Comparison of ENCODE assay signal across 21 cellular contexts in genomic region chr19:34497112-34497805, GRCh38. TPM values are rescaled to one million over a fixed set of nuclear protein-coding genes. Genes with fewer than 3 reads are reported as not detected.
DNase-seq lines count a peak whose midpoint lies in the region; ATAC-seq, FAIRE-seq and TF ChIP-seq lines count a peak whose summit lies in the region.
"Had no signal": no experiment of that assay in that cellular context is flagged by ENCODE, and none has a peak within 500 bp of the region (broad histone marks: within the 10 kb centered on the region; RNA-seq: fewer than 3 reads in every experiment).

No MANE protein-coding gene starts in this region.

- no peak overlapping the region for H3K27ac Mint-ChIP-seq in chondrocyte (ENCODE audit: unreplicated experiment)
- H3K27ac Mint-ChIP-seq in neural crest cell (ENCODE audit: unreplicated experiment), result peak overlapping the region; percentile 78
- H3K27ac Mint-ChIP-seq in T-cell, result no peak overlapping the region
- H3K27ac Mint-ChIP-seq: B cell had no signal

- intact Hi-C loops in spleen (cut with DNase I; ENCODE audit: low total_unique reads), result no loop called here

- TF ChIP-seq CTCF in chondrocyte (IDR thresholded peaks at IDR 0.05), result no peak
- TF ChIP-seq CTCF in neural crest cell (conservative IDR thresholded peaks at IDR 0.05), result no peak
- TF ChIP-seq CTCF in spleen (IDR thresholded peaks at IDR 0.05 in 8 of 11, conservative IDR thresholded peaks at IDR 0.05 in 3 of 11), result no peak

- 86 to 93% (median 91%) methylated on average over 14 to 15 of the region's 15 CpGs for WGBS in spleen, 5 donors

- H3K4me1 Mint-ChIP-seq in chondrocyte (ENCODE audit: low read depth) (peaks cover 7% of the 10 kb centered on the region), neural crest cell (peaks cover 6% of the 10 kb centered on the region), T-cell (peaks cover 9 to 11% (median 10%) of the 10 kb centered on the region in 3 donors)

- DNase-seq in H7 (peak; percentile 20), chondrocyte (ENCODE audit: low spot score) (peak; percentile 91), neural crest cell (ENCODE audit: low read depth, low spot score) (no peak), spleen (peak; percentile 58), NCI-H2227 (lab: John Stamatoyannopoulos, UW; ENCODE audit: unreplicated experiment) (no peak), T-cell (no peak), urothelium cell line (ENCODE audit: low spot score) (no peak)
- DNase-seq: C1 segment of cervical spinal cord; CD4-positive, alpha-beta memory T cell; DMS153; DMS79 treated with DMSO at 0.1 percent for 48 hours; EL; HCEC 1CT had no signal

- H3K27me3 Mint-ChIP-seq in chondrocyte (ENCODE audit: low read depth) (no peaks in the 10 kb centered on the region), neural crest cell (ENCODE audit: low read depth) (no peaks in the 10 kb centered on the region), T-cell (peaks cover 0 to 13% of the 10 kb centered on the region in 2 donors)

- H3K9me3 Mint-ChIP-seq in chondrocyte (ENCODE audit: low read depth) (no peaks in the 10 kb centered on the region), neural crest cell (no peaks in the 10 kb centered on the region), T-cell (no peaks in the 10 kb centered on the region)
- H3K9me3 Mint-ChIP-seq: CD4-positive, alpha-beta memory T cell had no signal

- no peak for FAIRE-seq in urothelium cell line (lab: Jason Lieb, UNC)
- FAIRE-seq: A204.1, D721Med, G401.6, GM12891, GM19239, H1 had no signal

- ATAC-seq in T-cell (replicated peaks in 1 of 4), result no peak

- H3K4me1 ChIP-seq in spleen, result peaks cover 0 to 18% (median 14%) of the 10 kb centered on the region in 6 donors

- no peaks in the 10 kb centered on the region for H3K9me3 ChIP-seq in spleen

- H3K4me3 ChIP-seq in H7 (ENCODE audit: insufficient read depth, low read depth, low read length) (no peak overlapping the region), spleen (no peak overlapping the region)

- CTCF ChIA-PET in T-cell (lab: Charles Lee), result no interaction called here

- H3K27me3 ChIP-seq in H7 (ENCODE audit: control insufficient read depth, insufficient read depth, low read length), result peaks cover 3% of the 10 kb centered on the region; the same call in 1 of the 2 replicates
- H3K27me3 ChIP-seq in spleen (replicated peaks in 1 of 7), result peaks cover 0 to 20% (median 5%) of the 10 kb centered on the region in 7 donors

- TF ChIP-seq POLR2A in spleen (IDR thresholded peaks at IDR 0.05), result no peak

- peaks cover 21% of the 10 kb centered on the region for H3K36me3 Mint-ChIP-seq in chondrocyte (ENCODE audit: low read depth)
- no peaks in the 10 kb centered on the region for H3K36me3 Mint-ChIP-seq in neural crest cell (ENCODE audit: low read depth)
- H3K36me3 Mint-ChIP-seq in T-cell, result no peaks in the 10 kb centered on the region
- H3K36me3 Mint-ChIP-seq: CD4-positive, alpha-beta memory T cell had no signal

- no peak overlapping the region for H3K27ac ChIP-seq in spleen
- H3K27ac ChIP-seq: HL-60 had no signal

- no peak overlapping the region for H3K4me3 Mint-ChIP-seq in chondrocyte (ENCODE audit: unreplicated experiment)
- H3K4me3 Mint-ChIP-seq in neural crest cell, result no peak overlapping the region
- H3K4me3 Mint-ChIP-seq in T-cell, result no peak overlapping the region
- H3K4me3 Mint-ChIP-seq: B cell; CD4-positive, alpha-beta memory T cell had no signal

- H3K36me3 ChIP-seq in H7 (replicated peaks; ENCODE audit: control insufficient read depth, insufficient read depth, low read length), result no peaks in the 10 kb centered on the region; the same call in none of the 2 replicates
- H3K36me3 ChIP-seq in spleen, result peaks cover 0 to 60% (median 2%) of the 10 kb centered on the region in 6 donors

- POLR2A ChIA-PET in T-cell (lab: Charles Lee), result no interaction called here

RNA-seq across cellular contexts. Expression of gene WTIP, which starts 15.7 kb away (rescaled TPM):
- 12.5 and 14.8 TPM in 2 replicates for total RNA-seq in H7 (2014; rRNA removed; shearing (Covaris generic))
- 32.8 to 45.9 TPM (median 41.6 TPM) in 3 replicates for total RNA-seq in chondrocyte
- total RNA-seq in neural crest cell, result 15.1 and 17.0 TPM in 2 replicates
- total RNA-seq in spleen, result 10 to 100 TPM in 3 of 7 donors, 1 to 10 TPM in 4; 3.1 to 14.1 (median 8.9) TPM
- polyA plus RNA-seq in spleen, result 1 to 10 TPM in 2 of 3 donors, under 1 TPM in 1; 0.78 to 3.8 (median 2.6) TPM
- 1 to 10 TPM in 1 of 5 donors, under 1 TPM in 4; 0.21 to 1.2 (median 0.50) TPM for total RNA-seq in T-cell
- polyA plus RNA-seq: CD4-positive, alpha-beta memory T cell had no signal

Comparison
In these comparisons a context has a peak if more than half of its experiments do, and no peak if none do; other contexts are left out.
1. DNase-seq: peak in H7 (single experiment), chondrocyte (single experiment) and spleen (single experiment); none in neural crest cell (single experiment), NCI-H2227 (single experiment), T-cell (0 of 34) and urothelium cell line (single experiment).